9 cellular contexts compared by ENCODE assay signal in the genomic region with DNA sequence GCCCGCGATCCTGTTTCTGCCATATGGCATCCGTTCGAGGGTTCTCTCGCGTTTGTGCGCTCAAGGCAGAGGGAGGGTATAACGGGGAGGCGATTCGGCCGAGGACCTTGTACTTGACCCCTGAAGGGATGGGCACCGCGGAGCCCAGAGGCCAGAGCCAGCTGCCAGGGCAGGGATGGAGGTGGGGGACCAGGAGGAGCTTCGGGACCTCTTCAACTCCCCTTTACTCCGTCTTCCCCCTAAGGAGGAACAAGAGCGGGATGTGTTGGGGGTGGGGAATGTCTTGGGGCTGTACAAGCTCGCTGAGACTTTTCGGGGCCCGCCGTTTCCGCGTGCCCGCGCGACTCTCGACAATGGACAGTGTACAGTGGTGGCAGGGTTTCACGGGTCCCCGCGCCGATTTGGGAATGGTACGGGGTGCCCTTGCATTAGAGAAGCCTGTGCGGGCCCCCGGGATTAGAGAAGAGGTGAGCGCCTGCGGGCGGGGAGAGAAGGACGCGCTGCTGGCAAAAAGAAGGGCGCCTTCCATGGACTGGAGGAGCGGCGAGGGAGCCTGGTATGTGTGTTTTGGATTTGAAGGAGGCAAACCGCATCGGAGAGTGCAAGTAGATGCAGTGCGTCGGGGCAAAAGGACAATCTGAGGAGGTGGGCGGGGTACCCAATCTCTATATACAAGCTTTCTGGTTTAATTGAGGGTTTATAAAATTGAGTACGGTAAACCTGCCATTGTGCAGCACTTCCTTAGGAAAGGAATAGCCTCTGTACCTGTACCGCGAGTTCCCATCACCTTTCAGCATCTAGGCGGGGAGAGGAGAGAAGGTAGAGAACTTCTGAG. TPM values are rescaled to one million over a fixed set of nuclear protein-coding genes. Genes with fewer than 3 reads are reported as not detected.
DNase-seq lines count a peak whose midpoint lies in the region; ATAC-seq lines count a peak whose summit lies in the region.
"Had no signal": no experiment of that assay in that cellular context is flagged by ENCODE, and none has a peak within 500 bp of the region (broad histone marks: within the 10 kb centered on the region; RNA-seq: fewer than 3 reads in every experiment).

No MANE protein-coding gene starts in this region.

- H3K9me3 Mint-ChIP-seq in activated T-helper 17 cell treated with anti-CD3 and anti-CD28 coated beads, Interleukin-2, amount 50 U/mL, for 72 hours: no peaks in the 10 kb centered on the region

- H3K27ac Mint-ChIP-seq in activated T-helper 17 cell treated with anti-CD3 and anti-CD28 coated beads, Interleukin-2, amount 50 U/mL, for 72 hours: no peak overlapping the region

- H3K27me3 Mint-ChIP-seq in activated T-helper 17 cell treated with anti-CD3 and anti-CD28 coated beads, Interleukin-2, amount 50 U/mL, for 72 hours: peaks cover 24% of the 10 kb centered on the region

- peak overlapping the region; percentile 46 for H2AFZ ChIP-seq in GM23248

- H3K9ac ChIP-seq in GM23248: no peak overlapping the region
- H3K9ac ChIP-seq in skeletal muscle tissue (ENCODE audit: low read depth in 1 of 3, low read length in 3 of 3): no peak overlapping the region

- in situ Hi-C loops in GM23248 (cut with MboI): no loop called here

- ATAC-seq in activated T-helper 17 cell treated with anti-CD3 and anti-CD28 coated beads, Interleukin-2, amount 50 U/mL, for 72 hours (replicated peaks): peak; percentile 5
- no peak for ATAC-seq in HG03159 (IDR thresholded peaks at IDR 0.05; ENCODE audit: unreplicated experiment)

- no peaks in the 10 kb centered on the region for H3K4me1 ChIP-seq in GM23248 (ENCODE audit: insufficient read depth)
- H3K4me1 ChIP-seq in skeletal muscle tissue (ENCODE audit: control insufficient read depth in 3 of 3, insufficient read depth in 3 of 3, low read length in 3 of 3): peaks cover 9 to 18% (median 14%) of the 10 kb centered on the region in 3 donors

- H3K4me3 ChIP-seq in GM23248 (peak overlapping the region; percentile 40), iPS-11a (ENCODE audit: low read depth, low read length) (peak overlapping the region; percentile 86), skeletal muscle tissue (ENCODE audit: low read length in 3 of 3) (peak overlapping the region; percentile 45 to 66 (median 52))

- H3F3A ChIP-seq in GM23248 (ENCODE audit: insufficient read depth): no peaks in the 10 kb centered on the region

- no peaks in the 10 kb centered on the region for H3K9me2 ChIP-seq in GM23248 (ENCODE audit: insufficient read depth)

- no peaks in the 10 kb centered on the region for H3K9me3 ChIP-seq in GM23248 (ENCODE audit: low read depth)
- no peaks in the 10 kb centered on the region for H3K9me3 ChIP-seq in skeletal muscle tissue (ENCODE audit: control insufficient read depth in 3 of 3, low read length in 3 of 3)

- no peaks in the 10 kb centered on the region for H4K20me1 ChIP-seq in GM23248 (ENCODE audit: insufficient read depth)

- 5 to 7% methylated on average over 42 to 47 of the region's 50 CpGs for WGBS in GM23248 (ENCODE audit: low coverage in 1 of 2, low lambda C conversion rate in 2 of 2, missing lambda C conversion rate in 2 of 2), 2 experiments

- DNase-seq in AG20443 (ENCODE audit: low spot score): peak; percentile 16
- peak; percentile 8 for DNase-seq in GM23248
- DNase-seq in NK-92 treated with Interleukin-12 subunit alpha and Interleukin-12 subunit beta, amount 100 ng/mL, for 24 hours (lab: John Stamatoyannopoulos, UW): no peak
- DNase-seq in activated CD4-positive, CD25-positive, alpha-beta regulatory T cell (lab: John Stamatoyannopoulos, UW): no peak

- H3K36me3 ChIP-seq in GM23248 (ENCODE audit: low read depth) (no peaks in the 10 kb centered on the region), skeletal muscle tissue (ENCODE audit: control insufficient read depth in 3 of 3, insufficient read depth in 3 of 3, low read length in 3 of 3) (no peaks in the 10 kb centered on the region)

- no peaks in the 10 kb centered on the region for H3K4me1 Mint-ChIP-seq in activated T-helper 17 cell treated with anti-CD3 and anti-CD28 coated beads, Interleukin-2, amount 50 U/mL, for 72 hours

- peak overlapping the region; percentile 57 for H3K4me2 ChIP-seq in GM23248 (ENCODE audit: unreplicated experiment)

- peaks cover 42% of the 10 kb centered on the region for H3K27me3 ChIP-seq in GM23248 (replicated peaks; ENCODE audit: insufficient read depth)
- peaks cover 16 to 31% (median 30%) of the 10 kb centered on the region in 3 donors for H3K27me3 ChIP-seq in skeletal muscle tissue (ENCODE audit: control insufficient read depth in 3 of 3, insufficient read depth in 3 of 3, low read length in 3 of 3)

- peak overlapping the region; percentile 70 for H3K4me3 Mint-ChIP-seq in activated T-helper 17 cell treated with anti-CD3 and anti-CD28 coated beads, Interleukin-2, amount 50 U/mL, for 72 hours

- H3K36me3 Mint-ChIP-seq in activated T-helper 17 cell treated with anti-CD3 and anti-CD28 coated beads, Interleukin-2, amount 50 U/mL, for 72 hours (ENCODE audit: low read depth): no peaks in the 10 kb centered on the region

- H3K27ac ChIP-seq in GM23248 (no peak overlapping the region), skeletal muscle tissue (ENCODE audit: low read depth, low read length) (no peak overlapping the region)
- H3K27ac ChIP-seq: HL-60 had no signal

- H3K79me2 ChIP-seq in GM23248 (ENCODE audit: insufficient read depth): no peaks in the 10 kb centered on the region

RNA-seq across cellular contexts. Expression of a gene that starts 0.8 kb away (rescaled TPM):
- total RNA-seq in GM23248 (2014; rRNA removed; shearing (Covaris generic)): not detected in 2 replicates
- polyA plus RNA-seq in GM23248 (2016; fragmentation: Nextera tagmentation; extraction: Ambion mirVana): not detected in 2 replicates
- total RNA-seq in activated T-helper 17 cell treated with anti-CD3 and anti-CD28 coated beads, Interleukin-2, amount 50 U/mL, for 72 hours: 1 to 10 TPM in 1 of 2 donors, under 1 TPM in 1; 0.82 to 1.4 TPM
- 2.1 TPM for total RNA-seq in skeletal muscle tissue

Comparison
In these comparisons a context has a peak if more than half of its experiments do, and no peak if none do; other contexts are left out.
1. DNase-seq: peak in AG20443 (single experiment) and GM23248 (single experiment); none in NK-92 treated with Interleukin-12 subunit alpha and Interleukin-12 subunit beta, amount 100 ng/mL, for 24 hours (single experiment) and activated CD4-positive, CD25-positive, alpha-beta regulatory T cell (0 of 4).
2. Peak in every context shown above with its lines, with median percentiles within 50 percentile points of each other: H3K4me3 ChIP-seq.